Comparison of ENCODE assay signal across 11 cellular contexts in the genomic region with DNA sequence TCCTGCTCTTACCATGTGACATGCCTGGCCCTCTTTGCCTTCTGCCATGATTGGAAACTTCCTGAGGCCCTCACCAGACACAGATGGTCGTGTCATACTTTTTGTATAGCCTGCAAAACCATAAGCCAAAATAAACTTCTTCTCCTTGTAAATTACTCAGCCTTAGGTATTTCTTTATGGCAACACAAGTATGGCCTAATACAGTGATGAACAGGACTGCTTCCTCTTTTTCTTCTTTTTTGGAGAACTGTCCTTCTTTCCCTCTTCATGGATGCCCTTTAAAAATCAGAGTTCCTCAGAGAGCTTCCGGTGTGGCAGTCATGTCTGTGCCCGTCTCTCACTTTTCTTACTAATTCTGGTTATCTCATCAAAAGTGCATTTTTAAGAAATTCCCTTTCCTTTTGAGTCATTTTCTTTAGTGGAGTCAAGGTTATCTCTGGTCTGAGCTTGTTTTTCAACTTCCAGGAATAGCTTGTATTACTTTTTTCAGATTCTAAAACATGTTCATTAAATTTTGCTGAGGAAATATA. TPM values are rescaled to one million over a fixed set of nuclear protein-coding genes. Genes with fewer than 3 reads are reported as not detected.
DNase-seq lines count a peak whose midpoint lies in the region; ATAC-seq and TF ChIP-seq lines count a peak whose summit lies in the region.
"Had no signal": no experiment of that assay in that cellular context is flagged by ENCODE, and none has a peak within 500 bp of the region (broad histone marks: within the 10 kb centered on the region; RNA-seq: fewer than 3 reads in every experiment).

No MANE protein-coding gene starts in this region.

- peak overlapping the region; percentile 34 for H3K4me2 ChIP-seq in SU-DHL-6 (ENCODE audit: low read depth, low read length, poor library complexity, severe bottlenecking)
- H3K4me2 ChIP-seq: SK-N-SH had no signal

- H3K27me3 ChIP-seq in left ventricle myocardium inferior (ENCODE audit: low read depth) (no peaks in the 10 kb centered on the region), SU-DHL-6 (ENCODE audit: low read length) (no peaks in the 10 kb centered on the region), upper lobe of left lung (no peaks in the 10 kb centered on the region)

- no peaks in the 10 kb centered on the region for H3K79me2 ChIP-seq in SU-DHL-6 (ENCODE audit: insufficient read depth, low read length)

- intact Hi-C loops in Right ventricle myocardium superior (cut with DNase I) (no loop called here), left ventricle myocardium inferior (cut with micrococcal nuclease) (no loop called here)

- TF ChIP-seq CTCF in left ventricle myocardium inferior (IDR thresholded peaks at IDR 0.05; ENCODE audit: borderline replicate concordance) (no peak), SU-DHL-6 (IDR thresholded peaks at IDR 0.05; ENCODE audit: insufficient read depth, low read length, poor library complexity, severe bottlenecking) (no peak), fibroblast of mammary gland (conservative IDR thresholded peaks at IDR 0.05; ENCODE audit: control insufficient read depth, insufficient read depth, low read depth, low read length) (no peak), upper lobe of left lung (IDR thresholded peaks at IDR 0.05) (no peak)

- H3K9me3 ChIP-seq in left ventricle myocardium inferior (replicated peaks) = no peaks in the 10 kb centered on the region
- no peaks in the 10 kb centered on the region for H3K9me3 ChIP-seq in SU-DHL-6 (ENCODE audit: insufficient read depth, low read length)
- no peaks in the 10 kb centered on the region for H3K9me3 ChIP-seq in upper lobe of left lung
- H3K9me3 ChIP-seq: SK-N-SH had no signal

- H3K27ac ChIP-seq in left ventricle myocardium inferior (replicated peaks) (no peak overlapping the region), SU-DHL-6 (ENCODE audit: low read depth, low read length) (no peak overlapping the region), upper lobe of left lung (peak overlapping the region; percentile 33 to 71 (median 50)), substantia nigra (ENCODE audit: low read depth, low read length, poor library complexity, severe bottlenecking) (no peak overlapping the region)

- H3K36me3 ChIP-seq in left ventricle myocardium inferior = no peaks in the 10 kb centered on the region
- no peaks in the 10 kb centered on the region for H3K36me3 ChIP-seq in SU-DHL-6 (ENCODE audit: low read length)
- H3K36me3 ChIP-seq in upper lobe of left lung = no peaks in the 10 kb centered on the region

- no peaks in the 10 kb centered on the region for H4K20me1 ChIP-seq in SU-DHL-6 (ENCODE audit: low read depth, low read length)

- H3K9ac ChIP-seq in SU-DHL-6 (ENCODE audit: low read length) = no peak overlapping the region
- H3K9ac ChIP-seq: SK-N-SH had no signal

- DNase-seq in Right ventricle myocardium superior = no peak
- DNase-seq in left ventricle myocardium inferior = no peak
- DNase-seq in fibroblast of mammary gland (ENCODE audit: low read depth) = peak; percentile 47
- no peak for DNase-seq in upper lobe of left lung
- DNase-seq in substantia nigra (lab: John Stamatoyannopoulos, UW) = no peak
- DNase-seq: NCI-H1436 treated with DMSO at 0.1 percent for 48 hours, SK-N-SH had no signal

- no peak for TF ChIP-seq POLR2A in upper lobe of left lung (IDR thresholded peaks at IDR 0.05)

- no peaks in the 10 kb centered on the region for H3F3A ChIP-seq in SU-DHL-6 (ENCODE audit: insufficient read depth)

- 62 to 66% methylated on average over 3 of the region's 3 CpGs for WGBS in upper lobe of left lung, 2 donors

- H3K9me2 ChIP-seq in SU-DHL-6 (replicated peaks; ENCODE audit: insufficient read depth, low read length) = no peaks in the 10 kb centered on the region; the same call in 1 of the 2 replicates
- H3K9me2 ChIP-seq: SK-N-SH had no signal

- H3K4me1 ChIP-seq in left ventricle myocardium inferior (peaks cover 12% of the 10 kb centered on the region), upper lobe of left lung (peaks cover 0 to 14% (median 10%) of the 10 kb centered on the region in 4 donors)

- H2AFZ ChIP-seq in SU-DHL-6 (ENCODE audit: low read depth, low read length, severe bottlenecking) = peak overlapping the region; percentile 9

- no peak overlapping the region for H3K4me3 ChIP-seq in left ventricle myocardium inferior
- H3K4me3 ChIP-seq in SU-DHL-6 (ENCODE audit: insufficient read depth, low read length, poor library complexity, severe bottlenecking) = no peak overlapping the region
- H3K4me3 ChIP-seq in fibroblast of mammary gland (ENCODE audit: control insufficient read depth, low read depth, low read length) = no peak overlapping the region
- no peak overlapping the region for H3K4me3 ChIP-seq in upper lobe of left lung

- ATAC-seq in Right ventricle myocardium superior (ENCODE audit: poor library complexity) = peak; percentile 63
- ATAC-seq in upper lobe of left lung (ENCODE audit: low FRiP score in 2 of 2) = peak; percentile 64 to 78
- ATAC-seq in HG02884 (IDR thresholded peaks at IDR 0.05; ENCODE audit: unreplicated experiment) = no peak
- ATAC-seq in GM19395 (IDR thresholded peaks at IDR 0.05; ENCODE audit: unreplicated experiment) = no peak

- no peak for TF ChIP-seq EP300 in upper lobe of left lung (IDR thresholded peaks at IDR 0.05)

RNA-seq across cellular contexts. Expression of a gene that starts 9.2 kb away (rescaled TPM):
- total RNA-seq in Right ventricle myocardium superior (not detected), left ventricle myocardium inferior (not detected), upper lobe of left lung (1 to 10 TPM in 3 of 6 donors, not detected in 3; 2.5 to 4.7 (median 3.0) TPM)
- total RNA-seq: osteocyte had no signal

RNA-seq across cellular contexts. Expression of a gene that starts 29.1 kb away (rescaled TPM):
- 0.30 TPM for total RNA-seq in Right ventricle myocardium superior
- total RNA-seq in left ventricle myocardium inferior = 0.38 TPM
- total RNA-seq in upper lobe of left lung = 1 to 10 TPM in 5 of 6 donors, under 1 TPM in 1; 0.49 to 2.3 (median 1.7) TPM

RNA-seq across cellular contexts. Expression of a gene that starts 43.1 kb away (rescaled TPM):
- total RNA-seq in Right ventricle myocardium superior (0.30 TPM), left ventricle myocardium inferior (0.27 TPM), upper lobe of left lung (10 to 100 TPM in 3 of 6 donors, 1 to 10 TPM in 2, under 1 TPM in 1; 0.59 to 27.4 (median 9.6) TPM)
- total RNA-seq: osteocyte had no signal

Comparison
In these comparisons a context has a peak if more than half of its experiments do, and no peak if none do; other contexts are left out.
1. ATAC-seq: peak in Right ventricle myocardium superior (single experiment) and upper lobe of left lung (2 of 2); none in HG02884 (single experiment) and GM19395 (single experiment).
2. H3K27ac ChIP-seq: peak in upper lobe of left lung (4 of 4); none in left ventricle myocardium inferior (single experiment), SU-DHL-6 (single experiment) and substantia nigra (single experiment).